1 cellular context compared by ENCODE assay signal in the genomic region with DNA sequence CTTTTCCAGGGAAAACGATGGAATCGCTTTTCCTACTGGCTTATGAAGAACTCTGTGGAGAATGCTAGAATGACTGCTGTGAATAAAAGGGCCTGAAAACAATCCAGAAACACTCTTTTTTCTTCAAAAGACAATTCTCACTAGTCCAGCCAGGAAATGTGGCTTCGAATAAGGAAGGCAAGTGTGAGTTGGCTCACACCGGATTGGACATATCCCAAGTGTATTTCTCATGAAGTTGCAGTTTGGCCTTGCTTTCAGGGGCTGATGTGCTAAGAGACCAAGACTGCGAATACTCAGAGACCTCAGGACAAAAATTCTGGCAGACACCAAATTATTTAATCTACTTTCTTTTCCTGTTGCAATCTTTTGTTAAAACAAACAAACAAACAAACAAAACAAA.
TF ChIP-seq lines count a peak whose summit lies in the region.

No MANE protein-coding gene starts in this region.

TF ChIP-seq in IMR-90, 13 proteins besides CTCF, POLR2A, EP300 and RAD21 (continued from another document):
- TF ChIP-seq USF2 (IDR thresholded peaks at IDR 0.05; ENCODE audit: low read depth, low read length): no peak
- TF ChIP-seq ELK1 (IDR thresholded peaks at IDR 0.05; ENCODE audit: borderline replicate concordance, low read depth, low read length): no peak
- TF ChIP-seq MXI1 (IDR thresholded peaks at IDR 0.05; ENCODE audit: borderline replicate concordance, low read depth, low read length): no peak
